In genomic region chr9:68708089-68708488, GRCh38 we compare ENCODE assay signal across 2 cellular contexts.
TF ChIP-seq lines count a peak whose summit lies in the region.

No MANE protein-coding gene starts in this region.

TF ChIP-seq in HepG2, 621 proteins besides CTCF, POLR2A, EP300 and RAD21:
- no peak for TF ChIP-seq NR2F1 (CRISPR knock-in tag; IDR thresholded peaks at IDR 0.05)
- no peak for TF ChIP-seq ZNF160 (CRISPR knock-in tag; IDR thresholded peaks at IDR 0.05)
- no peak for TF ChIP-seq YEATS4 (CRISPR knock-in tag; IDR thresholded peaks at IDR 0.05; ENCODE audit: borderline replicate concordance)
- TF ChIP-seq NFKBIZ (CRISPR knock-in tag; IDR thresholded peaks at IDR 0.05) = no peak
- no peak for TF ChIP-seq JUND (CRISPR knock-in tag; IDR thresholded peaks at IDR 0.05)
- no peak for TF ChIP-seq PLRG1 (conservative IDR thresholded peaks at IDR 0.05)

TF ChIP-seq in SK-N-SH treated with all-trans-retinoic acid at 6 μM for 48 hours, 23 proteins besides CTCF, POLR2A, EP300 and RAD21:
- TF ChIP-seq BACH2 (CRISPR knock-in tag; IDR thresholded peaks at IDR 0.05; ENCODE audit: borderline replicate concordance) = no peak
